Comparison of ENCODE assay signal across 27 cellular contexts in genomic region chr2:88841224-88841929, GRCh38.
DNase-seq lines count a peak whose midpoint lies in the region; ATAC-seq and FAIRE-seq lines count a peak whose summit lies in the region.
"Had no signal": no experiment of that assay in that cellular context is flagged by ENCODE, and none has a peak within 500 bp of the region (broad histone marks: within the 10 kb centered on the region; RNA-seq: fewer than 3 reads in every experiment).

No MANE protein-coding gene starts in this region.

- FAIRE-seq in urothelium cell line (lab: Jason Lieb, UNC): peak; percentile 9
- FAIRE-seq: A204.1, astrocyte, endometrium, frontal cortex, TTC549 had no signal

- no peak overlapping the region for H3K4me3 Mint-ChIP-seq in activated naive CD8-positive, alpha-beta T cell treated with anti-CD3 and anti-CD28 coated beads, Interleukin-2, amount 50 U/mL, for 24 hours
- H3K4me3 Mint-ChIP-seq in activated naive CD8-positive, alpha-beta T cell treated with anti-CD3 and anti-CD28 coated beads for 36 hours: no peak overlapping the region
- H3K4me3 Mint-ChIP-seq: activated CD4-positive, alpha-beta memory T cell treated with anti-CD3 and anti-CD28 coated beads, Interleukin-2, amount 10 ng/mL, durations not matched to agents 7 days and 5 days; activated naive CD8-positive, alpha-beta T cell treated with anti-CD3 and anti-CD28 coated beads, Interleukin-2, amount 10 ng/mL, durations not matched to agents 7 days and 5 days; CD8-positive, alpha-beta memory T cell had no signal

- H3K36me3 Mint-ChIP-seq in activated naive CD8-positive, alpha-beta T cell treated with anti-CD3 and anti-CD28 coated beads, Interleukin-2, amount 50 U/mL, for 24 hours (ENCODE audit: low read depth): no peaks in the 10 kb centered on the region
- no peaks in the 10 kb centered on the region for H3K36me3 Mint-ChIP-seq in activated naive CD8-positive, alpha-beta T cell treated with anti-CD3 and anti-CD28 coated beads for 36 hours
- H3K36me3 Mint-ChIP-seq: activated naive CD8-positive, alpha-beta T cell treated with anti-CD3 and anti-CD28 coated beads, Interleukin-2, amount 10 ng/mL, durations not matched to agents 7 days and 5 days; CD8-positive, alpha-beta memory T cell had no signal

- no peaks in the 10 kb centered on the region for H3K27me3 Mint-ChIP-seq in activated naive CD8-positive, alpha-beta T cell treated with anti-CD3 and anti-CD28 coated beads, Interleukin-2, amount 50 U/mL, for 24 hours
- H3K27me3 Mint-ChIP-seq in activated naive CD8-positive, alpha-beta T cell treated with anti-CD3 and anti-CD28 coated beads for 36 hours: peaks cover 3% of the 10 kb centered on the region

- H3K4me1 Mint-ChIP-seq in activated naive CD8-positive, alpha-beta T cell treated with anti-CD3 and anti-CD28 coated beads, Interleukin-2, amount 50 U/mL, for 24 hours: peaks cover 4% of the 10 kb centered on the region
- peaks cover 2% of the 10 kb centered on the region for H3K4me1 Mint-ChIP-seq in activated naive CD8-positive, alpha-beta T cell treated with anti-CD3 and anti-CD28 coated beads for 36 hours
- H3K4me1 Mint-ChIP-seq: activated CD4-positive, alpha-beta memory T cell treated with anti-CD3 and anti-CD28 coated beads, Interleukin-2, amount 10 ng/mL, durations not matched to agents 7 days and 5 days; activated naive CD8-positive, alpha-beta T cell treated with anti-CD3 and anti-CD28 coated beads, Interleukin-2, amount 10 ng/mL, durations not matched to agents 7 days and 5 days; CD8-positive, alpha-beta memory T cell had no signal

- DNase-seq in activated naive CD8-positive, alpha-beta T cell treated with anti-CD3 and anti-CD28 coated beads, Interleukin-2, amount 50 U/mL, for 24 hours: no peak
- no peak for DNase-seq in activated naive CD8-positive, alpha-beta T cell treated with anti-CD3 and anti-CD28 coated beads for 36 hours
- peak; percentile 67 for DNase-seq in kidney tubule cell (ENCODE audit: low spot score)
- no peak for DNase-seq in urothelium cell line (ENCODE audit: low spot score)
- no peak for DNase-seq in activated CD8-positive, alpha-beta memory T cell treated with anti-CD3 and anti-CD28 coated beads for 24 hours
- no peak for DNase-seq in COLO829 (ENCODE audit: low spot score)
- DNase-seq: activated CD4-positive, alpha-beta memory T cell treated with anti-CD3 and anti-CD28 coated beads, Interleukin-2, amount 10 ng/mL, durations not matched to agents 7 days and 5 days; activated CD4-positive, CD25-positive, alpha-beta regulatory T cell treated with anti-CD3 and anti-CD28 coated beads, Interleukin-2, amount 50 U/mL, for 72 hours; activated naive CD8-positive, alpha-beta T cell treated with anti-CD3 and anti-CD28 coated beads, Interleukin-2, amount 10 ng/mL, durations not matched to agents 7 days and 5 days; caudate nucleus; CD8-positive, alpha-beta memory T cell; dermis blood vessel endothelial cell; esophagus squamous epithelium; GDM1; left cardiac atrium; NCI-H2029; NCI-H526; SJCRH30; stimulated activated CD4-positive, alpha-beta T cell treated with anti-CD3 and anti-CD28 coated beads, Interleukin-15, amount 100 ng/mL, for 24 hours; stimulated activated naive CD4-positive, alpha-beta T cell treated with Interleukin-2 at 50 U/mL for 16 hours had no signal

- H3K9me3 Mint-ChIP-seq in activated naive CD8-positive, alpha-beta T cell treated with anti-CD3 and anti-CD28 coated beads, Interleukin-2, amount 50 U/mL, for 24 hours: no peaks in the 10 kb centered on the region
- no peaks in the 10 kb centered on the region for H3K9me3 Mint-ChIP-seq in activated naive CD8-positive, alpha-beta T cell treated with anti-CD3 and anti-CD28 coated beads for 36 hours
- H3K9me3 Mint-ChIP-seq: activated CD4-positive, alpha-beta memory T cell treated with anti-CD3 and anti-CD28 coated beads, Interleukin-2, amount 10 ng/mL, durations not matched to agents 7 days and 5 days; activated naive CD8-positive, alpha-beta T cell treated with anti-CD3 and anti-CD28 coated beads, Interleukin-2, amount 10 ng/mL, durations not matched to agents 7 days and 5 days; CD8-positive, alpha-beta memory T cell had no signal

- no peak for ATAC-seq in activated naive CD8-positive, alpha-beta T cell treated with anti-CD3 and anti-CD28 coated beads, Interleukin-2, amount 50 U/mL, for 24 hours
- ATAC-seq in HG03432 (IDR thresholded peaks at IDR 0.05; ENCODE audit: unreplicated experiment): peak; percentile 5
- no peak for ATAC-seq in activated CD4-positive, CD25-positive, alpha-beta regulatory T cell treated with anti-CD3 and anti-CD28 coated beads, Interleukin-2, amount 50 U/mL, for 24 hours
- ATAC-seq: left cardiac atrium had no signal

- H3K27ac Mint-ChIP-seq in activated naive CD8-positive, alpha-beta T cell treated with anti-CD3 and anti-CD28 coated beads, Interleukin-2, amount 50 U/mL, for 24 hours: peak overlapping the region; percentile 55
- H3K27ac Mint-ChIP-seq in activated naive CD8-positive, alpha-beta T cell treated with anti-CD3 and anti-CD28 coated beads for 36 hours: no peak overlapping the region
- H3K27ac Mint-ChIP-seq: activated CD4-positive, alpha-beta memory T cell treated with anti-CD3 and anti-CD28 coated beads, Interleukin-2, amount 10 ng/mL, durations not matched to agents 7 days and 5 days; activated naive CD8-positive, alpha-beta T cell treated with anti-CD3 and anti-CD28 coated beads, Interleukin-2, amount 10 ng/mL, durations not matched to agents 7 days and 5 days; CD8-positive, alpha-beta memory T cell had no signal
